8 cellular contexts compared by ENCODE assay signal in the genomic region with DNA sequence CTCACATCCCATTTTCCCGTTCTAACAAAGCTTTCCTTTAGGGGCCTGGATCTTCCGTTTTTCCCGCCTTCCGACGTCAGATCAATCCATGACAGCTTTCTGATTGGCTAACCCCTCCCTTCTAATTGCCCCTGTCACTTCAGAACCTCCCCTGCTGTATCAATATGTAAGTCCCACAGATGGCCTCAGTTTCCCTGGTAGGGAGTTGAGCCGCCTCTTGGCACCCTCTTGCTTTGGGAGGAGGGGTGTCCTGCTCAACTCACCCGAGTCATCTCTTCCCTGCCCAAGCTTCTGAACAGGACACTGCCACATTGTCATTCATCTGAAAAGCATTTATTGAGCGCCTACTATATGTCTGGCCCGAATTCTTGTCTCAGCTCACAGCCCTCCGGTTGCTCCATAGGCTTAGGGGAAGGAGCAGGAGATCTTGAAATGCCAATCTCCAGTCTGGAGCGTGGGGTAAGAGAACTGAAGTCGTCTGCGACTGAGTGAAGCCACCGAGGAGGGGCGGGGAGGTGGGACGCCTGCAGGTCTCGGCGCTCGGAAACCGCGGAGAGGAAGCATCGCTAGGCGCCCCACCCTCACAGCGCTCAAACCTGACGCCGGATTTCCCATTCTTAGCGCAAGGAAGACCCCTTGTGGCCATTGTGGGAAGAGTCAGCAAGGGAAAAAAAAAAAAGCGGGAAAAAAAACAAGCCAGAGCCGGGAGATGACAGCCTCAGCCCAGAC. TPM values are rescaled to one million over a fixed set of nuclear protein-coding genes. Genes with fewer than 3 reads are reported as not detected.
DNase-seq lines count a peak whose midpoint lies in the region; FAIRE-seq and TF ChIP-seq lines count a peak whose summit lies in the region.

No MANE protein-coding gene starts in this region.

- no peaks in the 10 kb centered on the region for H3K9me3 Mint-ChIP-seq in IgD-negative memory B cell

- H3F3A ChIP-seq in OCI-LY1 (ENCODE audit: insufficient read depth, low read length): 0 out of 2 replicates have a peak, but pooled peaks cover 8% of the 10 kb centered on the region

- peak overlapping the region; percentile 78 for H3K4me2 ChIP-seq in OCI-LY1 (ENCODE audit: low read length)

- peaks cover 7% of the 10 kb centered on the region for H3K27me3 Mint-ChIP-seq in IgD-negative memory B cell

- H3K36me3 Mint-ChIP-seq in IgD-negative memory B cell: no peaks in the 10 kb centered on the region

- no peak overlapping the region for H2AFZ ChIP-seq in OCI-LY1 (ENCODE audit: low read length)

- H3K27ac ChIP-seq in OCI-LY1 (ENCODE audit: low read depth, low read length, poor library complexity, severe bottlenecking): peak overlapping the region; percentile 35

- H3K9ac ChIP-seq in OCI-LY1 (ENCODE audit: low read length): peak overlapping the region; percentile 52

- peak; percentile 32 for DNase-seq in activated CD8-positive, alpha-beta memory T cell treated with anti-CD3 and anti-CD28 coated beads, Interleukin-2, amount 50 U/mL, for 24 hours (ENCODE audit: extremely low read depth)
- DNase-seq in epithelial cell of esophagus (ENCODE audit: low read depth) (peak; percentile 80), mucosa of gallbladder (ENCODE audit: low spot score) (peak; percentile 68), GOT3 (lab: John Stamatoyannopoulos, UW) (no peak)
- peak; percentile 68 for DNase-seq in stimulated activated CD8-positive, alpha-beta memory T cell treated with anti-CD3 and anti-CD28 coated beads, Interleukin-4, amount 100 ng/mL, for 24 hours (ENCODE audit: low read depth)

- peak overlapping the region; percentile 54 for H3K4me3 ChIP-seq in OCI-LY1 (ENCODE audit: low read depth, low read length, poor library complexity, severe bottlenecking)
- H3K4me3 ChIP-seq in epithelial cell of esophagus (ENCODE audit: low read length): peak overlapping the region; percentile 31

- peak; percentile 71 for FAIRE-seq in G401.6 (lab: Jason Lieb, UNC)

- peaks cover 38% of the 10 kb centered on the region for H3K4me1 ChIP-seq in OCI-LY1 (ENCODE audit: insufficient read depth, low read length, severe bottlenecking)

- TF ChIP-seq CTCF in OCI-LY1 (IDR thresholded peaks at IDR 0.05; ENCODE audit: low read length) (peak; percentile 73), epithelial cell of esophagus (IDR thresholded peaks at IDR 0.05; ENCODE audit: insufficient read depth, low read depth, low read length, missing control alignments) (peak; percentile 77)

- H3K27me3 ChIP-seq in OCI-LY1 (ENCODE audit: insufficient read depth, low read length): no peaks in the 10 kb centered on the region

- no peaks in the 10 kb centered on the region for H3K36me3 ChIP-seq in OCI-LY1 (ENCODE audit: insufficient read depth, low read length)

- H4K20me1 ChIP-seq in OCI-LY1 (ENCODE audit: insufficient read depth, low read length): no peaks in the 10 kb centered on the region

- peaks cover 28 to 36% (median 31%) of the 10 kb centered on the region in 3 donors for H3K4me1 Mint-ChIP-seq in IgD-negative memory B cell

- H3K27ac Mint-ChIP-seq in IgD-negative memory B cell: peak overlapping the region; percentile 89 to 98 (median 91)

- H3K79me2 ChIP-seq in OCI-LY1 (ENCODE audit: insufficient read depth, low read length): no peaks in the 10 kb centered on the region

- no peaks in the 10 kb centered on the region for H3K9me3 ChIP-seq in OCI-LY1 (ENCODE audit: low read length)

- no peaks in the 10 kb centered on the region for H3K9me2 ChIP-seq in OCI-LY1 (ENCODE audit: low read depth, low read length)

- H3K4me3 Mint-ChIP-seq in IgD-negative memory B cell: peak overlapping the region; percentile 81 to 95 (median 92)

RNA-seq across cellular contexts. Expression of gene SMUG1, which starts 28.0 kb away (rescaled TPM):
- polyA plus RNA-seq in IgD-negative memory B cell: 32.3 TPM
- total RNA-seq in mucosa of gallbladder: 29.8 TPM
